11 cellular contexts compared by ENCODE assay signal in genomic region chr16:12458591-12459400, GRCh38.
A peak's percentile ranks its signal among the peaks of the same experiment; 100 is the strongest.
DNase-seq lines count a peak whose midpoint lies in the region; ATAC-seq, FAIRE-seq and TF ChIP-seq lines count a peak whose summit lies in the region.
"Had no signal": no experiment of that assay in that cellular context is flagged by ENCODE, and none has a peak within 500 bp of the region (broad histone marks: within the 10 kb centered on the region; RNA-seq: fewer than 3 reads in every experiment).

No MANE protein-coding gene starts in this region.

- intact Hi-C loops in adrenal gland (cut with DNase I): loop anchor here (5.0 to 10.0 kb wide), 3 partner anchors 356 to 364 kb away; no protein-coding TSS in a partner anchor
- intact Hi-C loops in sigmoid colon (cut with DNase I): loop anchor here (10.0 kb wide), 1 partner anchor 356 kb away; no protein-coding TSS in a partner anchor

- no peaks in the 10 kb centered on the region for H3K9me3 Mint-ChIP-seq in neural progenitor cell

- peaks cover 2% of the 10 kb centered on the region for H3K27me3 Mint-ChIP-seq in neural progenitor cell (ENCODE audit: insufficient read depth, low read depth)

- peak; percentile 60 for FAIRE-seq in GM19239 (lab: Jason Lieb, UNC)
- FAIRE-seq: GM18507 had no signal

- H3K27me3 ChIP-seq in adrenal gland (no peaks in the 10 kb centered on the region), neural progenitor cell (no peaks in the 10 kb centered on the region), sigmoid colon (no peaks in the 10 kb centered on the region), GM23248 (replicated peaks; ENCODE audit: insufficient read depth) (no peaks in the 10 kb centered on the region)
- H3K27me3 ChIP-seq: body of pancreas had no signal

- H3K4me3 ChIP-seq in adrenal gland (no peak overlapping the region), neural progenitor cell (no peak overlapping the region), sigmoid colon (no peak overlapping the region), GM23248 (no peak overlapping the region)
- H3K4me3 ChIP-seq: body of pancreas had no signal

- H3K27ac Mint-ChIP-seq in neural progenitor cell: no peak overlapping the region

- DNase-seq in GM19239 (ENCODE audit: insufficient read length, low spot score) (peak; percentile 22), Kasumi-1 (lab: John Stamatoyannopoulos, UW) (peak; percentile 59 to 77), adrenal gland (peak in 6 of 7 donors; percentile 21 to 58 (median 37)), neural progenitor cell (ENCODE audit: low spot score) (no peak), sigmoid colon (no peak), GM23248 (no peak)
- DNase-seq in stimulated activated CD4-positive, alpha-beta T cell treated with anti-CD3 and anti-CD28 coated beads, Interleukin-1b, Interleukin-23, amount 100 ng/mL, for 48 hours: peak; percentile 56
- DNase-seq: mammary epithelial cell had no signal

- H3K4me3 Mint-ChIP-seq in neural progenitor cell: no peak overlapping the region

- no peaks in the 10 kb centered on the region for H3K36me3 Mint-ChIP-seq in neural progenitor cell

- no peak for TF ChIP-seq EP300 in sigmoid colon (IDR thresholded peaks at IDR 0.05)

- TF ChIP-seq CTCF in adrenal gland (IDR thresholded peaks at IDR 0.05): no peak
- TF ChIP-seq CTCF in neural progenitor cell (IDR thresholded peaks at IDR 0.05): no peak
- no peak for TF ChIP-seq CTCF in sigmoid colon (IDR thresholded peaks at IDR 0.05)

- H3K79me2 ChIP-seq in neural progenitor cell (ENCODE audit: low read depth) (no peaks in the 10 kb centered on the region), GM23248 (ENCODE audit: insufficient read depth) (no peaks in the 10 kb centered on the region)

- H3K4me1 Mint-ChIP-seq in neural progenitor cell: peaks cover 4% of the 10 kb centered on the region

- H3K4me1 ChIP-seq in adrenal gland (replicated peaks in 1 of 2) (no peaks in the 10 kb centered on the region), neural progenitor cell (no peaks in the 10 kb centered on the region), sigmoid colon (no peaks in the 10 kb centered on the region), GM23248 (ENCODE audit: insufficient read depth) (no peaks in the 10 kb centered on the region)
- H3K4me1 ChIP-seq: body of pancreas had no signal

- no peak for ATAC-seq in GM18867 (IDR thresholded peaks at IDR 0.05; ENCODE audit: unreplicated experiment)
- ATAC-seq: body of pancreas had no signal

- H2AFZ ChIP-seq in neural progenitor cell (replicated peaks): no peak overlapping the region
- H2AFZ ChIP-seq in GM23248: no peak overlapping the region

- no peaks in the 10 kb centered on the region for H3K9me2 ChIP-seq in GM23248 (ENCODE audit: insufficient read depth)

- no peak overlapping the region for H3K9ac ChIP-seq in neural progenitor cell
- no peak overlapping the region for H3K9ac ChIP-seq in GM23248

- H4K20me1 ChIP-seq in neural progenitor cell (ENCODE audit: low read depth) (no peaks in the 10 kb centered on the region), GM23248 (ENCODE audit: insufficient read depth) (no peaks in the 10 kb centered on the region)

- in situ Hi-C loops in GM23248 (cut with MboI): loop anchor here (25.0 kb wide), 1 partner anchor 354 kb away; the partner anchor contains the start of gene CPPED1

- H3K4me2 ChIP-seq in neural progenitor cell (no peak overlapping the region), GM23248 (ENCODE audit: unreplicated experiment) (no peak overlapping the region)

- H3K9me3 ChIP-seq in adrenal gland (replicated peaks in 1 of 3) (no peaks in the 10 kb centered on the region), neural progenitor cell (ENCODE audit: low read depth) (no peaks in the 10 kb centered on the region), sigmoid colon (no peaks in the 10 kb centered on the region), GM23248 (ENCODE audit: low read depth) (no peaks in the 10 kb centered on the region)
- H3K9me3 ChIP-seq: body of pancreas had no signal

- H3K36me3 ChIP-seq in adrenal gland (replicated peaks in 1 of 2) (no peaks in the 10 kb centered on the region), neural progenitor cell (no peaks in the 10 kb centered on the region), sigmoid colon (no peaks in the 10 kb centered on the region), GM23248 (ENCODE audit: low read depth) (no peaks in the 10 kb centered on the region)

- 70 to 75% (median 72%) methylated on average over 11 to 12 of the region's 12 CpGs for WGBS in adrenal gland, 4 donors
- WGBS in sigmoid colon, 2 donors: 47 to 73% methylated on average over 12 of the region's 12 CpGs
- WGBS in GM23248 (ENCODE audit: low coverage in 1 of 2, low lambda C conversion rate in 2 of 2, missing lambda C conversion rate in 2 of 2), 2 experiments: 75 to 82% methylated on average over 7 to 12 of the region's 12 CpGs

- H3K27ac ChIP-seq in adrenal gland (peak overlapping the region in 2 of 5 donors; percentile 12 to 77), neural progenitor cell (no peak overlapping the region), sigmoid colon (no peak overlapping the region), GM23248 (no peak overlapping the region)

- H3F3A ChIP-seq in neural progenitor cell (ENCODE audit: low read depth): no peaks in the 10 kb centered on the region
- H3F3A ChIP-seq in GM23248 (ENCODE audit: insufficient read depth): no peaks in the 10 kb centered on the region

- TF ChIP-seq POLR2A in adrenal gland (IDR thresholded peaks at IDR 0.05) (no peak), sigmoid colon (IDR thresholded peaks at IDR 0.05) (no peak)

Comparison
In these comparisons a context has a peak if more than half of its experiments do, and no peak if none do; other contexts are left out.
1. DNase-seq: peak in GM19239 (single experiment), Kasumi-1 (2 of 2), adrenal gland (6 of 7) and stimulated activated CD4-positive, alpha-beta T cell treated with anti-CD3 and anti-CD28 coated beads, Interleukin-1b, Interleukin-23, amount 100 ng/mL, for 48 hours (single experiment); none in neural progenitor cell (single experiment), sigmoid colon (single experiment) and GM23248 (single experiment).